28 cellular contexts compared by ENCODE assay signal in the genomic region with DNA sequence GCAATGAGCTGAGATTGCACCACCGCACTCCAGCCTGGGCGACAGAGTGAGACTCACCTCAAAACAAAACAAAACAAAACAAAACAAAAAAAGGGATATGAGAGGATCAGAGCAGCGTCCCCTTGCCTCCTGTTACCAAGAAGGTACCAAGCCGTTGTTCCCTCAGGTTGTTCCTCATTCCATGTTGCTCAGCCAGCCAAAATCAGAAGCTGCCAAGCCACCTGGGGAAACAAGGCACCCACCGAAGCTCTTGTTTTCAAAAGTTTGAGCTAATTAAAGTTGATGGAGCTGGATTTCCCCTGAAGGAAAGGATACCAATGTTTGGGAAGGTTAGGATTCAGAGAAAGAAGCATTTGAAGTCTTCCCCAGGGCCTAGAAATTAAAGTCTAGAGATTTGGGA. TPM values are rescaled to one million over a fixed set of nuclear protein-coding genes. Genes with fewer than 3 reads are reported as not detected.
"Had no signal": no experiment of that assay in that cellular context is flagged by ENCODE, and none has a peak within 500 bp of the region (broad histone marks: within the 10 kb centered on the region; RNA-seq: fewer than 3 reads in every experiment).

No MANE protein-coding gene starts in this region.

- H3K27ac Mint-ChIP-seq: dendritic cell treated with granulocyte-macrophage colony-stimulating factor and Interleukin-4, amounts not matched to agents 40 ng/mL and 50 ng/mL, for 4 days; effector memory CD8-positive, alpha-beta T cell; endodermal cell; mesothelial cell of epicardium had no signal

- DNase-seq: colonic mucosa; cortex of kidney; effector CD8-positive, alpha-beta T cell; effector memory CD8-positive, alpha-beta T cell; endodermal cell; erythroblast; esophagus squamous epithelium; foreskin fibroblast; foreskin melanocyte; gastrocnemius medialis; glutamatergic neuron; head of caudate nucleus; heart right ventricle; hippocampal formation; left cardiac atrium; left lung; left ventricle myocardium superior; lower lobe of right lung; mesenchymal stem cell; mucosa of descending colon had no signal

- H3K9me3 Mint-ChIP-seq: dendritic cell treated with granulocyte-macrophage colony-stimulating factor and Interleukin-4, amounts not matched to agents 40 ng/mL and 50 ng/mL, for 4 days; effector memory CD8-positive, alpha-beta T cell; endodermal cell; mesothelial cell of epicardium had no signal

- H3K4me3 Mint-ChIP-seq: dendritic cell treated with granulocyte-macrophage colony-stimulating factor and Interleukin-4, amounts not matched to agents 40 ng/mL and 50 ng/mL, for 4 days; effector memory CD8-positive, alpha-beta T cell; endodermal cell; mesothelial cell of epicardium had no signal

- H3K36me3 Mint-ChIP-seq: mesothelial cell of epicardium had no signal

- ATAC-seq: effector memory CD8-positive, alpha-beta T cell; esophagus mucosa; gastrocnemius medialis; heart right ventricle; left cardiac atrium; left lung; left ventricle myocardium superior; lower lobe of right lung; mucosa of descending colon had no signal

RNA-seq across cellular contexts. Expression of gene C1QL2, which starts 43.3 kb away (rescaled TPM):
- total RNA-seq: colonic mucosa, dermis microvascular lymphatic vessel endothelial cell, endodermal cell, esophagus mucosa, esophagus squamous epithelium, gastrocnemius medialis, glomerular endothelial cell, heart right ventricle, kidney epithelial cell, left cardiac atrium, left lung, left ventricle myocardium superior, lower lobe of right lung, lung microvascular endothelial cell, mesenteric fat pad, mesothelial cell of epicardium, mucosa of descending colon had no signal
